10 cellular contexts compared by ENCODE assay signal in genomic region chr7:44678468-44679179, GRCh38.
A peak's percentile ranks its signal among the peaks of the same experiment; 100 is the strongest.
DNase-seq lines count a peak whose midpoint lies in the region; ATAC-seq, FAIRE-seq and TF ChIP-seq lines count a peak whose summit lies in the region.
"Had no signal": no experiment of that assay in that cellular context is flagged by ENCODE, and none has a peak within 500 bp of the region (broad histone marks: within the 10 kb centered on the region; RNA-seq: fewer than 3 reads in every experiment).

No MANE protein-coding gene starts in this region.

- peaks cover 5% of the 10 kb centered on the region for H3K36me3 Mint-ChIP-seq in natural killer cell treated with Interleukin-12 subunit alpha and Interleukin-12 subunit beta and Interleukin-15 and Interleukin-18, amount 100 ng/mL, for 72 hours
- H3K36me3 Mint-ChIP-seq in natural killer cell = peaks cover 7% of the 10 kb centered on the region

- H3K27ac ChIP-seq in body of pancreas (no peak overlapping the region), liver (ENCODE audit: low read depth in 1 of 2, low read length in 2 of 2) (peak overlapping the region; percentile 64 to 78), Karpas-422 (ENCODE audit: low read length) (no peak overlapping the region)

- no peaks in the 10 kb centered on the region for H3K9me2 ChIP-seq in Karpas-422 (replicated peaks; ENCODE audit: insufficient read depth, low read length)

- no peak overlapping the region for H3K4me3 Mint-ChIP-seq in natural killer cell treated with Interleukin-12 subunit alpha and Interleukin-12 subunit beta and Interleukin-15 and Interleukin-18, amount 100 ng/mL, for 72 hours
- no peak overlapping the region for H3K4me3 Mint-ChIP-seq in natural killer cell

- no peak for TF ChIP-seq CTCF in natural killer cell (IDR thresholded peaks at IDR 0.05)
- TF ChIP-seq CTCF in body of pancreas (IDR thresholded peaks at IDR 0.05) = no peak
- no peak for TF ChIP-seq CTCF in liver (IDR thresholded peaks at IDR 0.05; ENCODE audit: low read depth, low read length, missing input control)

- H3K4me3 ChIP-seq in body of pancreas (no peak overlapping the region), liver (ENCODE audit: low read depth in 1 of 3, low read length in 3 of 3) (no peak overlapping the region), Karpas-422 (ENCODE audit: low read length) (no peak overlapping the region)

- no peaks in the 10 kb centered on the region for H3K79me2 ChIP-seq in Karpas-422 (ENCODE audit: low read length)

- H3K27me3 Mint-ChIP-seq in natural killer cell treated with Interleukin-12 subunit alpha and Interleukin-12 subunit beta and Interleukin-15 and Interleukin-18, amount 100 ng/mL, for 72 hours = no peaks in the 10 kb centered on the region
- no peaks in the 10 kb centered on the region for H3K27me3 Mint-ChIP-seq in natural killer cell (ENCODE audit: low read depth in 2 of 2)

- H4K20me1 ChIP-seq in Karpas-422 (ENCODE audit: insufficient read depth, low read depth, low read length) = no peaks in the 10 kb centered on the region

- H2AFZ ChIP-seq in Karpas-422 (ENCODE audit: low read length) = no peak overlapping the region

- H3K36me3 ChIP-seq in body of pancreas (replicated peaks in 1 of 2; ENCODE audit: insufficient read depth in 1 of 2, low read depth in 2 of 2) (peaks cover 0 to 15% of the 10 kb centered on the region in 2 donors), liver (ENCODE audit: control insufficient read depth in 4 of 4, insufficient read depth in 3 of 4, low read depth in 1 of 4, low read length in 3 of 4) (peaks cover 4 to 34% (median 12%) of the 10 kb centered on the region in 4 donors), Karpas-422 (ENCODE audit: insufficient read depth, low read length) (peaks cover 9% of the 10 kb centered on the region; the same call in 1 of the 2 replicates)

- no peak for TF ChIP-seq POLR2A in body of pancreas (IDR thresholded peaks at IDR 0.05)
- no peak for TF ChIP-seq POLR2A in H54 (IDR thresholded peaks at IDR 0.05; ENCODE audit: low read depth, low read length)

- peaks cover 7 to 11% of the 10 kb centered on the region in 2 donors for H3K4me1 Mint-ChIP-seq in natural killer cell treated with Interleukin-12 subunit alpha and Interleukin-12 subunit beta and Interleukin-15 and Interleukin-18, amount 100 ng/mL, for 72 hours (ENCODE audit: low read depth in 2 of 2)
- H3K4me1 Mint-ChIP-seq in natural killer cell = peaks cover 0 to 3% of the 10 kb centered on the region in 2 donors

- intact Hi-C loops in natural killer cell (cut with micrococcal nuclease) = no loop called here
- intact Hi-C loops in body of pancreas (cut with DNase I) = no loop called here

- DNase-seq in natural killer cell treated with Interleukin-12 subunit alpha and Interleukin-12 subunit beta and Interleukin-15 and Interleukin-18, amount 100 ng/mL, for 72 hours (ENCODE audit: low spot score) = no peak
- DNase-seq in natural killer cell (no peak), body of pancreas (no peak), Karpas-422 (no peak), H54 (ENCODE audit: insufficient read length, low spot score) (no peak)
- DNase-seq: stimulated activated CD4-positive, alpha-beta T cell treated with anti-CD3 and anti-CD28 coated beads, Interleukin-2, amount 100 ng/mL, for 24 hours had no signal

- no peaks in the 10 kb centered on the region for H3K9me3 ChIP-seq in body of pancreas
- H3K9me3 ChIP-seq in liver (ENCODE audit: control insufficient read depth in 4 of 4, low read length in 3 of 4) = no peaks in the 10 kb centered on the region
- H3K9me3 ChIP-seq in Karpas-422 (ENCODE audit: low read length) = no peaks in the 10 kb centered on the region

- peak; percentile 53 to 63 for TF ChIP-seq RAD21 in liver (IDR thresholded peaks at IDR 0.05)

- H3K9ac ChIP-seq in liver (ENCODE audit: low read depth in 1 of 2, low read length in 2 of 2) (no peak overlapping the region), Karpas-422 (ENCODE audit: low read length) (no peak overlapping the region)

- H3K27ac Mint-ChIP-seq in natural killer cell treated with Interleukin-12 subunit alpha and Interleukin-12 subunit beta and Interleukin-15 and Interleukin-18, amount 100 ng/mL, for 72 hours = peak overlapping the region; percentile 26 to 38
- H3K27ac Mint-ChIP-seq in natural killer cell = peak overlapping the region in 1 of 2 donors; percentile 25

- 79 to 91% methylated on average over 5 of the region's 5 CpGs for WGBS in body of pancreas, 2 donors
- WGBS in liver = 40% methylated on average over 5 of the region's 5 CpGs

- peak; percentile 28 to 39 for ATAC-seq in natural killer cell treated with Interleukin-12 subunit alpha and Interleukin-12 subunit beta and Interleukin-15 and Interleukin-18, amount 100 ng/mL, for 72 hours
- ATAC-seq in natural killer cell (no peak), body of pancreas (peak; percentile 45), HG02759 (IDR thresholded peaks at IDR 0.05; ENCODE audit: unreplicated experiment) (no peak), HG02973 (IDR thresholded peaks at IDR 0.05; ENCODE audit: unreplicated experiment) (no peak)

- H3K9me3 Mint-ChIP-seq in natural killer cell treated with Interleukin-12 subunit alpha and Interleukin-12 subunit beta and Interleukin-15 and Interleukin-18, amount 100 ng/mL, for 72 hours = no peaks in the 10 kb centered on the region
- H3K9me3 Mint-ChIP-seq in natural killer cell = no peaks in the 10 kb centered on the region

- H3K4me1 ChIP-seq in body of pancreas (no peaks in the 10 kb centered on the region), liver (ENCODE audit: control insufficient read depth in 4 of 4, insufficient read depth in 4 of 4, low read length in 3 of 4) (peaks cover 10 to 25% (median 23%) of the 10 kb centered on the region in 4 donors), Karpas-422 (ENCODE audit: low read length) (no peaks in the 10 kb centered on the region)

- no peak for FAIRE-seq in H54 (lab: Jason Lieb, UNC)
- FAIRE-seq: endothelial cell of umbilical vein had no signal

- no peaks in the 10 kb centered on the region for H3K27me3 ChIP-seq in body of pancreas
- no peaks in the 10 kb centered on the region for H3K27me3 ChIP-seq in liver (ENCODE audit: control insufficient read depth in 4 of 4, insufficient read depth in 4 of 4, low read length in 3 of 4)
- H3K27me3 ChIP-seq in Karpas-422 (ENCODE audit: low read length) = no peaks in the 10 kb centered on the region

- no peak overlapping the region for H3K4me2 ChIP-seq in Karpas-422 (ENCODE audit: low read depth, low read length, poor library complexity, severe bottlenecking)

TF ChIP-seq in liver, 16 proteins besides CTCF, POLR2A, EP300 and RAD21 (continues in another document):
- TF ChIP-seq RXRA (IDR thresholded peaks at IDR 0.05) (peak; percentile 98 to 99), HNF4A (conservative IDR thresholded peaks at IDR 0.05) (peak; percentile 76 to 84), FOXA1 (IDR thresholded peaks at IDR 0.05) (no peak), FOXA2 (IDR thresholded peaks at IDR 0.05) (peak; percentile 24), ZBTB33 (IDR thresholded peaks at IDR 0.05) (no peak), NR2F2 (IDR thresholded peaks at IDR 0.05) (peak; percentile 68), MAX (IDR thresholded peaks at IDR 0.05) (no peak), JUND (IDR thresholded peaks at IDR 0.05) (peak; percentile 86 to 87), TAF1 (conservative IDR thresholded peaks at IDR 0.05) (no peak), SP1 (IDR thresholded peaks at IDR 0.05) (peak; percentile 79), EGR1 (IDR thresholded peaks at IDR 0.05; ENCODE audit: low read depth in 2 of 2) (no peak)
- TF ChIP-seq, protein P1, sequence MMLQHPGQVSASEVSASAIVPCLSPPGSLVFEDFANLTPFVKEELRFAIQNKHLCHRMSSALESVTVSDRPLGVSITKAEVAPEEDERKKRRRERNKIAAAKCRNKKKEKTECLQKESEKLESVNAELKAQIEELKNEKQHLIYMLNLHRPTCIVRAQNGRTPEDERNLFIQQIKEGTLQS (IDR thresholded peaks at IDR 0.05) = peak; percentile 86

Comparison
In these comparisons a context has a peak if more than half of its experiments do, and no peak if none do; other contexts are left out.
1. ATAC-seq: peak in natural killer cell treated with Interleukin-12 subunit alpha and Interleukin-12 subunit beta and Interleukin-15 and Interleukin-18, amount 100 ng/mL, for 72 hours (2 of 2) and body of pancreas (single experiment); none in natural killer cell (0 of 3), HG02759 (single experiment) and HG02973 (single experiment).
2. H3K27ac ChIP-seq: peak in liver (2 of 2); none in body of pancreas (0 of 4) and Karpas-422 (single experiment).